ENCODE assay signal across 13 cellular contexts in genomic region chr5:120767171-120767820, GRCh38.
DNase-seq lines count a peak whose midpoint lies in the region; ATAC-seq and TF ChIP-seq lines count a peak whose summit lies in the region.
"Had no signal": no experiment of that assay in that cellular context is flagged by ENCODE, and none has a peak within 500 bp of the region (broad histone marks: within the 10 kb centered on the region; RNA-seq: fewer than 3 reads in every experiment).

No MANE protein-coding gene starts in this region.

- H3K36me3 Mint-ChIP-seq in activated T-helper 17 cell treated with anti-CD3 and anti-CD28 coated beads, Interleukin-2, amount 50 U/mL, for 72 hours (ENCODE audit: low read depth), result no peaks in the 10 kb centered on the region
- H3K36me3 Mint-ChIP-seq: activated naive CD8-positive, alpha-beta T cell treated with anti-CD3 and anti-CD28 coated beads for 36 hours had no signal

- H3K4me3 Mint-ChIP-seq in activated T-helper 17 cell treated with anti-CD3 and anti-CD28 coated beads, Interleukin-2, amount 50 U/mL, for 72 hours, result no peak overlapping the region
- H3K4me3 Mint-ChIP-seq: activated naive CD8-positive, alpha-beta T cell treated with anti-CD3 and anti-CD28 coated beads for 36 hours had no signal

- DNase-seq in SIG-M5 treated with dmso at 0.1 percent for 504 hours (lab: John Stamatoyannopoulos, UW; ENCODE audit: unreplicated experiment) (peak; percentile 37), SIG-M5 (lab: John Stamatoyannopoulos, UW) (no peak), OCI-M1 (lab: John Stamatoyannopoulos, UW) (peak; percentile 12), fibroblast of mammary gland (ENCODE audit: low read depth) (peak; percentile 85), DMS114 treated with DMSO at 0.1 percent for 48 hours (lab: John Stamatoyannopoulos, UW; ENCODE audit: unreplicated experiment) (no peak), UCSD-AML1 (lab: John Stamatoyannopoulos, UW; ENCODE audit: unreplicated experiment) (no peak)
- DNase-seq: activated naive CD8-positive, alpha-beta T cell treated with anti-CD3 and anti-CD28 coated beads for 36 hours; activated T-cell treated with anti-CD3 and anti-CD28 coated beads, Interleukin-2, amount 50 U/mL, for 1 hour; hypothalamus; psoas muscle had no signal

- ATAC-seq in activated T-helper 17 cell treated with anti-CD3 and anti-CD28 coated beads, Interleukin-2, amount 50 U/mL, for 72 hours (replicated peaks), result no peak
- no peak for ATAC-seq in HG02970 (IDR thresholded peaks at IDR 0.05; ENCODE audit: low FRiP score, unreplicated experiment)
- ATAC-seq: psoas muscle had no signal

- H3K27me3 Mint-ChIP-seq in activated T-helper 17 cell treated with anti-CD3 and anti-CD28 coated beads, Interleukin-2, amount 50 U/mL, for 72 hours, result no peaks in the 10 kb centered on the region
- H3K27me3 Mint-ChIP-seq: activated naive CD8-positive, alpha-beta T cell treated with anti-CD3 and anti-CD28 coated beads for 36 hours had no signal

- no peak overlapping the region for H3K4me3 ChIP-seq in fibroblast of mammary gland (ENCODE audit: control insufficient read depth, low read depth, low read length)
- H3K4me3 ChIP-seq: psoas muscle, SJSA1 had no signal

- no peak overlapping the region for H3K27ac Mint-ChIP-seq in activated T-helper 17 cell treated with anti-CD3 and anti-CD28 coated beads, Interleukin-2, amount 50 U/mL, for 72 hours
- H3K27ac Mint-ChIP-seq: activated naive CD8-positive, alpha-beta T cell treated with anti-CD3 and anti-CD28 coated beads for 36 hours had no signal

- no peaks in the 10 kb centered on the region for H3K4me1 Mint-ChIP-seq in activated T-helper 17 cell treated with anti-CD3 and anti-CD28 coated beads, Interleukin-2, amount 50 U/mL, for 72 hours
- H3K4me1 Mint-ChIP-seq: activated naive CD8-positive, alpha-beta T cell treated with anti-CD3 and anti-CD28 coated beads for 36 hours had no signal

- no peak for TF ChIP-seq CTCF in fibroblast of mammary gland (conservative IDR thresholded peaks at IDR 0.05; ENCODE audit: control insufficient read depth, insufficient read depth, low read depth, low read length)

- peaks cover 7% of the 10 kb centered on the region for H3K9me3 Mint-ChIP-seq in activated T-helper 17 cell treated with anti-CD3 and anti-CD28 coated beads, Interleukin-2, amount 50 U/mL, for 72 hours

Comparison
In these comparisons a context has a peak if more than half of its experiments do, and no peak if none do; other contexts are left out.
1. DNase-seq: peak in SIG-M5 treated with dmso at 0.1 percent for 504 hours (single experiment), OCI-M1 (single experiment) and fibroblast of mammary gland (single experiment); none in SIG-M5 (single experiment), DMS114 treated with DMSO at 0.1 percent for 48 hours (single experiment) and UCSD-AML1 (single experiment).